In genomic region chr13:26971990-26972888, GRCh38 we compare ENCODE assay signal across 8 cellular contexts.
DNase-seq lines count a peak whose midpoint lies in the region; ATAC-seq and TF ChIP-seq lines count a peak whose summit lies in the region.

No MANE protein-coding gene starts in this region.

- no peaks in the 10 kb centered on the region for H4K20me1 ChIP-seq in H9 (ENCODE audit: control insufficient read depth, insufficient read depth, insufficient read length)

- H3K27me3 Mint-ChIP-seq in Calu3 (ENCODE audit: unreplicated experiment) = peaks cover 27% of the 10 kb centered on the region
- H3K27me3 Mint-ChIP-seq in H9 (ENCODE audit: low read depth) = peaks cover 5% of the 10 kb centered on the region; the same call in 1 of the 2 replicates
- H3K27me3 Mint-ChIP-seq in activated CD4-positive, alpha-beta T cell treated with anti-CD3 and anti-CD28 coated beads, Interleukin-2, amount 10 ng/mL, durations not matched to agents 24 days and 14 days = no peaks in the 10 kb centered on the region

- no peak overlapping the region for H2AFZ ChIP-seq in H9 (ENCODE audit: low read length)

- H2BK5ac ChIP-seq in H9 (ENCODE audit: insufficient read length, low read length) = no peak overlapping the region

- H3K4me1 ChIP-seq in H9 (ENCODE audit: insufficient read depth, low read length) (no peaks in the 10 kb centered on the region), right cardiac atrium (ENCODE audit: control insufficient read depth, insufficient read depth, low read length) (peaks cover 9% of the 10 kb centered on the region)

- H3K79me2 ChIP-seq in H9 (ENCODE audit: insufficient read depth, low read length) = no peaks in the 10 kb centered on the region

- BruUV-seq in Calu3 (replicated peaks; lab: Mats Ljungman, UMichigan) = no TSS peak

- H3K27ac ChIP-seq in H9 (ENCODE audit: insufficient read length, low read depth, low read length) (no peak overlapping the region), right cardiac atrium (ENCODE audit: low read length) (peak overlapping the region; percentile 13)

- H2BK120ac ChIP-seq in H9 (ENCODE audit: low read depth, low read length, poor library complexity, severe bottlenecking) = no peak overlapping the region

- DNase-seq in Calu3 (peak; percentile 62), H9 (peak; percentile 83), NCI-H2196 treated with DMSO at 0.1 percent for 48 hours (lab: John Stamatoyannopoulos, UW; ENCODE audit: unreplicated experiment) (peak; percentile 38), right cardiac atrium (no peak), T-helper 9 cell (no peak), OCI-M2 (lab: John Stamatoyannopoulos, UW; ENCODE audit: unreplicated experiment) (no peak)
- DNase-seq in activated CD4-positive, alpha-beta T cell treated with anti-CD3 and anti-CD28 coated beads, Interleukin-2, amount 10 ng/mL, durations not matched to agents 24 days and 14 days = peak; percentile 75
- DNase-seq in stimulated activated naive CD8-positive, alpha-beta T cell treated with anti-CD3 and anti-CD28 coated beads, Interleukin-15, Interleukin-2, amounts not matched to agents 100 U/mL and 50 U/mL, for 24 hours = peak; percentile 34

- H2BK15ac ChIP-seq in H9 (ENCODE audit: low read depth, low read length) = no peak overlapping the region

- H3K27ac Mint-ChIP-seq in Calu3 (ENCODE audit: unreplicated experiment) (no peak overlapping the region), H9 (no peak overlapping the region; a peak in 2 of 7 replicates)
- no peak overlapping the region for H3K27ac Mint-ChIP-seq in activated CD4-positive, alpha-beta T cell treated with anti-CD3 and anti-CD28 coated beads, Interleukin-2, amount 10 ng/mL, durations not matched to agents 24 days and 14 days

- no peak overlapping the region for H3K56ac ChIP-seq in H9 (ENCODE audit: insufficient read length, low read depth, low read length)

- CTCF ChIA-PET in Calu3 (lab: Charles Lee) = interaction anchor here (0.6 to 1.8 kb wide), 8 partner anchors 11 to 390 kb away, joined by 3 to 8 read pairs (median 4); no protein-coding TSS in a partner anchor

- H3K9ac ChIP-seq in H9 (ENCODE audit: extremely low read depth, insufficient read length, low read length) = no peak overlapping the region

- H3K4me3 ChIP-seq in right cardiac atrium (ENCODE audit: low read length) = no peak overlapping the region

- H4K5ac ChIP-seq in H9 (ENCODE audit: insufficient read length, low read depth, low read length) = no peak overlapping the region

- no CpG with 5 or more reads among the region's 10 CpGs for WGBS in H9 (ENCODE audit: extremely low coverage, insufficient read length, low lambda C conversion rate)
- 48% methylated on average over 10 of the region's 10 CpGs for WGBS in right cardiac atrium

- H2BK20ac ChIP-seq in H9 (ENCODE audit: low read depth, low read length, poor library complexity, severe bottlenecking) = no peak overlapping the region

- no peak overlapping the region for H2BK12ac ChIP-seq in H9 (ENCODE audit: insufficient read length, low read depth, low read length)

- no peaks in the 10 kb centered on the region for H3K79me1 ChIP-seq in H9 (ENCODE audit: insufficient read depth, low read depth, low read length, poor library complexity, severe bottlenecking)

- H3K23ac ChIP-seq in H9 (ENCODE audit: insufficient read length, low read depth, low read length) = no peak overlapping the region

- H3K14ac ChIP-seq in H9 (ENCODE audit: insufficient read depth, low read length) = no peak overlapping the region

- H3K9me3 Mint-ChIP-seq in Calu3 (ENCODE audit: low read depth, unreplicated experiment) (no peaks in the 10 kb centered on the region), H9 (peaks cover 1 to 5% of the 10 kb centered on the region in 2 experiments; a peak in 3 of 5 replicates)
- H3K9me3 Mint-ChIP-seq in activated CD4-positive, alpha-beta T cell treated with anti-CD3 and anti-CD28 coated beads, Interleukin-2, amount 10 ng/mL, durations not matched to agents 24 days and 14 days = peaks cover 4% of the 10 kb centered on the region

- H2AK5ac ChIP-seq in H9 (ENCODE audit: insufficient read length, low read length) = no peak overlapping the region

- H3K36me3 Mint-ChIP-seq in Calu3 (ENCODE audit: insufficient read depth, unreplicated experiment) (no peaks in the 10 kb centered on the region), H9 (ENCODE audit: insufficient read depth in 1 of 3, low read depth in 3 of 3) (no peaks in the 10 kb centered on the region)
- no peaks in the 10 kb centered on the region for H3K36me3 Mint-ChIP-seq in activated CD4-positive, alpha-beta T cell treated with anti-CD3 and anti-CD28 coated beads, Interleukin-2, amount 10 ng/mL, durations not matched to agents 24 days and 14 days (ENCODE audit: low read depth)

- intact Hi-C loops in Calu3 (cut with micrococcal nuclease; ENCODE audit: unreplicated experiment) = no loop called here
- intact Hi-C loops in activated CD4-positive, alpha-beta T cell treated with anti-CD3 and anti-CD28 coated beads, Interleukin-2, amount 10 ng/mL, durations not matched to agents 24 days and 14 days (cut with micrococcal nuclease) = no loop called here
- intact Hi-C loops in right cardiac atrium (cut with DNase I) = no loop called here

- no peak overlapping the region for H3K4me2 ChIP-seq in H9 (ENCODE audit: insufficient read depth, insufficient read length, low read length)

- no peak overlapping the region for H3K18ac ChIP-seq in H9 (ENCODE audit: insufficient read length, low read depth, low read length)

- ATAC-seq in right cardiac atrium = no peak
- ATAC-seq in stimulated activated naive CD8-positive, alpha-beta T cell treated with anti-CD3 and anti-CD28 coated beads, Interleukin-15, Interleukin-2, amounts not matched to agents 100 U/mL and 50 U/mL, for 24 hours = peak; percentile 50

- no peaks in the 10 kb centered on the region for H3K27me3 ChIP-seq in H9 (ENCODE audit: insufficient read depth, low read length)
- H3K27me3 ChIP-seq in right cardiac atrium (ENCODE audit: control insufficient read depth, insufficient read depth) = no peaks in the 10 kb centered on the region

- H3T11ph ChIP-seq in H9 (ENCODE audit: low read length) = no peak overlapping the region

- H4K91ac ChIP-seq in H9 (ENCODE audit: insufficient read length, low read depth, low read length) = no peak overlapping the region

- H3K9me3 ChIP-seq in H9 (ENCODE audit: control insufficient read depth, low read depth, low read length) (no peaks in the 10 kb centered on the region), right cardiac atrium (ENCODE audit: control insufficient read depth, low read length) (no peaks in the 10 kb centered on the region)

- peak; percentile 30 for TF ChIP-seq CTCF in Calu3 (IDR thresholded peaks at IDR 0.05; ENCODE audit: unreplicated experiment)
- peak; percentile 69 for TF ChIP-seq CTCF in H9 (conservative IDR thresholded peaks at IDR 0.05)

- H4K8ac ChIP-seq in H9 (replicated peaks; ENCODE audit: insufficient read length, low read depth, low read length) = no peak overlapping the region

- H3K4me1 Mint-ChIP-seq in Calu3 (ENCODE audit: low read depth, unreplicated experiment) (peaks cover 18% of the 10 kb centered on the region), H9 (peaks cover 9 to 11% of the 10 kb centered on the region in 2 experiments)
- H3K4me1 Mint-ChIP-seq in activated CD4-positive, alpha-beta T cell treated with anti-CD3 and anti-CD28 coated beads, Interleukin-2, amount 10 ng/mL, durations not matched to agents 24 days and 14 days = peaks cover 2% of the 10 kb centered on the region

- H3K23me2 ChIP-seq in H9 (ENCODE audit: insufficient read length, low read depth, low read length, poor library complexity, severe bottlenecking) = no peaks in the 10 kb centered on the region

- H3K4me3 Mint-ChIP-seq in Calu3 (ENCODE audit: low read depth, unreplicated experiment) (no peak overlapping the region), H9 (no peak overlapping the region)
- no peak overlapping the region for H3K4me3 Mint-ChIP-seq in activated CD4-positive, alpha-beta T cell treated with anti-CD3 and anti-CD28 coated beads, Interleukin-2, amount 10 ng/mL, durations not matched to agents 24 days and 14 days

- no peak overlapping the region for H3K4ac ChIP-seq in H9 (ENCODE audit: low read depth, low read length)

Comparison
In these comparisons a context has a peak if more than half of its experiments do, and no peak if none do; other contexts are left out.
1. DNase-seq: peak in Calu3 (single experiment), H9 (single experiment), NCI-H2196 treated with DMSO at 0.1 percent for 48 hours (single experiment), activated CD4-positive, alpha-beta T cell treated with anti-CD3 and anti-CD28 coated beads, Interleukin-2, amount 10 ng/mL, durations not matched to agents 24 days and 14 days (single experiment) and stimulated activated naive CD8-positive, alpha-beta T cell treated with anti-CD3 and anti-CD28 coated beads, Interleukin-15, Interleukin-2, amounts not matched to agents 100 U/mL and 50 U/mL, for 24 hours (single experiment); none in right cardiac atrium (0 of 3), T-helper 9 cell (single experiment) and OCI-M2 (single experiment).